ENCODE assay signal across 7 cellular contexts in the genomic region with DNA sequence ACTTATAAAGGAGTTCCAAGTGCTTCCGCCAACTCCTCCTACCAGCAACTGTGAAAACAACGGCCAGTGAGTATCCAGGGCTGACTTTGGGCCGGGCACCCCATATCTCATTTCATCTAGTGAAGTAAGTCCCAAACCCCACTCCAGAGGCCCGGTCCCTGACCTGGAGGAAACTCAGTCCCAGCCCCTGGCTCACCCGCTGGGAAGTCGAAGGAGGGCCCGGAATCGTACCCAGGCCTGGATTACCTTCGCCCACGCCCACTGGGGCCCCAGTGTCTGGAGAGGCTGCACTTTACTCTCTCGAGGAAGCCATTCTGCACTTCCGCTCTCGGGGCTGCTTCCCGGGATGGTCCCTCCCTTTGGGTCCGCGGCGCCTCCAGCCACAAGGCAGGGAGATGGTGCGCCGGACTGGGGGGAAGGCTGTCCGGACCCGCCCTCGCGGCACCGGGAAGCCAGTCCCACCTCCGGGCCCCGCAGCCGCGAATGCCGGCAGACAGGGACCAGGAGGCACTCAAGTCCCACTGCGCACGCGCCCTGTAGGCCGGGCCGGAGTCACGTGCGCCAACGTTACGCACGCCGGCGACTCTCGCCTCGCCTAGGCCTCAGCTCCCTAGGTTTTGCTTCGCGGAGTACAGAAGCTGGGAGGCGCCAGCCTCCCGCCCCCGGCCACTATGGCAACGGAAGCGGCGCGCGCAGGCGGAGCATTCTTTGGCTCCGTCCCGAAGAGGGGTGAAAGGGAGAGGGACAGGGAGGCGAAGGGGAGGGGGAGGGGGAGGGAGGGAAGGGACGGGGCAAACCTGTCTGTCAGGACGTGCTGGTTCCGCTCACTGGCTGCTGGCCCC. TPM values are rescaled to one million over a fixed set of nuclear protein-coding genes. Genes with fewer than 3 reads are reported as not detected.
A peak's percentile ranks its signal among the peaks of the same experiment; 100 is the strongest.
DNase-seq lines count a peak whose midpoint lies in the region; ATAC-seq and TF ChIP-seq lines count a peak whose summit lies in the region.

A gene with protein sequence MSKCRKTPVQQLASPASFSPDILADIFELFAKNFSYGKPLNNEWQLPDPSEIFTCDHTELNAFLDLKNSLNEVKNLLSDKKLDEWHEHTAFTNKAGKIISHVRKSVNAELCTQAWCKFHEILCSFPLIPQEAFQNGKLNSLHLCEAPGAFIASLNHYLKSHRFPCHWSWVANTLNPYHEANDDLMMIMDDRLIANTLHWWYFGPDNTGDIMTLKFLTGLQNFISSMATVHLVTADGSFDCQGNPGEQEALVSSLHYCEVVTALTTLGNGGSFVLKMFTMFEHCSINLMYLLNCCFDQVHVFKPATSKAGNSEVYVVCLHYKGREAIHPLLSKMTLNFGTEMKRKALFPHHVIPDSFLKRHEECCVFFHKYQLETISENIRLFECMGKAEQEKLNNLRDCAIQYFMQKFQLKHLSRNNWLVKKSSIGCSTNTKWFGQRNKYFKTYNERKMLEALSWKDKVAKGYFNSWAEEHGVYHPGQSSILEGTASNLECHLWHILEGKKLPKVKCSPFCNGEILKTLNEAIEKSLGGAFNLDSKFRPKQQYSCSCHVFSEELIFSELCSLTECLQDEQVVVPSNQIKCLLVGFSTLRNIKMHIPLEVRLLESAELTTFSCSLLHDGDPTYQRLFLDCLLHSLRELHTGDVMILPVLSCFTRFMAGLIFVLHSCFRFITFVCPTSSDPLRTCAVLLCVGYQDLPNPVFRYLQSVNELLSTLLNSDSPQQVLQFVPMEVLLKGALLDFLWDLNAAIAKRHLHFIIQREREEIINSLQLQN (minus strand): TSS at position 513 of the 842 bp plus-strand sequence. CDS start 3,482 bp downstream, outside the sequence.

- peaks cover 18% of the 10 kb centered on the region for H3K4me1 ChIP-seq in hepatocyte (ENCODE audit: insufficient read depth)

- H3K9me3 ChIP-seq in hepatocyte (ENCODE audit: low read depth) = no peaks in the 10 kb centered on the region

- peak within 1 kb of the TSS; percentile 81 for H3K4me3 ChIP-seq in astrocyte of the cerebellum (ENCODE audit: low read depth, low read length)
- peak within 1 kb of the TSS; percentile 41 for H3K4me3 ChIP-seq in hepatocyte

- TF ChIP-seq CTCF in astrocyte of the cerebellum (IDR thresholded peaks at IDR 0.05; ENCODE audit: low read depth, low read length, missing control alignments) (no peak), hepatocyte (IDR thresholded peaks at IDR 0.05; ENCODE audit: poor library complexity) (no peak)

- H3K36me3 ChIP-seq in hepatocyte (replicated peaks; ENCODE audit: insufficient read depth, low read depth) = peaks cover 3% of the 10 kb centered on the region

- peak within 1 kb of the TSS; percentile 54 for H2AFZ ChIP-seq in hepatocyte

- H3K9me2 ChIP-seq in hepatocyte (replicated peaks; ENCODE audit: insufficient read depth) = no peaks in the 10 kb centered on the region

- ATAC-seq in GM18505 (IDR thresholded peaks at IDR 0.05; ENCODE audit: unreplicated experiment) (peak; percentile 93), HG02973 (IDR thresholded peaks at IDR 0.05; ENCODE audit: unreplicated experiment) (peak; percentile 89)

- in situ Hi-C loops in astrocyte of the cerebellum (cut with HindIII; ENCODE audit: low sequenced_read_pairs) = no loop called here

- peak; percentile 95 for TF ChIP-seq POLR2A in GM18505 (IDR thresholded peaks at IDR 0.05; ENCODE audit: borderline replicate concordance, extremely low read depth, insufficient read depth, insufficient read length)

- peak; percentile 87 for DNase-seq in NCI-H2029 (lab: John Stamatoyannopoulos, UW)
- peak; percentile 74 for DNase-seq in T-helper 22 cell (ENCODE audit: low read depth)
- peak; percentile 90 for DNase-seq in astrocyte of the cerebellum (ENCODE audit: low read depth)
- peak; percentile 99 for DNase-seq in hepatocyte (ENCODE audit: low spot score)
- DNase-seq in retina = peak; percentile 97

- H3K79me2 ChIP-seq in hepatocyte = peaks cover 29% of the 10 kb centered on the region

- peak within 1 kb of the TSS; percentile 93 for H3K27ac ChIP-seq in hepatocyte

- H3K27me3 ChIP-seq in hepatocyte = no peaks in the 10 kb centered on the region

- peak within 1 kb of the TSS; percentile 83 for H3K4me2 ChIP-seq in hepatocyte

- H4K20me1 ChIP-seq in hepatocyte (ENCODE audit: insufficient read depth, poor library complexity, severe bottlenecking) = no peaks in the 10 kb centered on the region

- under 1% methylated on average over 56 of the region's 60 CpGs for WGBS in hepatocyte (ENCODE audit: low lambda C conversion rate, missing lambda C conversion rate)

RNA-seq across cellular contexts. Expression of the gene that starts here (rescaled TPM):
- total RNA-seq in hepatocyte = 40.9 and 43.2 TPM in 2 replicates
- 9.4 and 11.4 TPM in 2 replicates for polyA plus RNA-seq in hepatocyte

Comparison
In these comparisons a context has a peak if more than half of its experiments do, and no peak if none do; other contexts are left out.
1. Peak in every context shown above with its lines: DNase-seq, ATAC-seq, H3K4me3 ChIP-seq and H3K27ac ChIP-seq.